13 cellular contexts compared by ENCODE assay signal in the genomic region with DNA sequence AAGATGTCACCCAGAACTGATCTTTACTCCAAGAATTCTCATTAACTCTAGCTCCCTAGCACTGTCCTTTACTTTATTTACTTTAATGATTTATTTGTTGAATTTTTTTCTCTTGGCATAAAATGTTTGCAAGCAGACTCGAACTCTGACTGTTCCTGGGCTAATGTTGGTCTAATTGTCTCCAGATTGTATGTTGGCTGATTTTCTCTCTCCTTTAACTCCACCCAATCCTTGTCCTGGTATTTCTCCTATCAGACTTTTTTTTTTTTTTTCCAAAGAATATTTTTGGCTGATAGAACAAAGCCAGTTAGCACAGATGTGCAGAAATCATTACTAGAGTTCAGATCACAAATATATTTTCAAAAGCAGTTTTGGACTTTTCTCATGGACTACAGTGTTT.
"Had no signal": no experiment of that assay in that cellular context is flagged by ENCODE, and none has a peak within 500 bp of the region (broad histone marks: within the 10 kb centered on the region; RNA-seq: fewer than 3 reads in every experiment).

No MANE protein-coding gene starts in this region.

- H3K27me3 ChIP-seq: gastrocnemius medialis, hepatocyte, stomach had no signal

- H3K4me2 ChIP-seq: hepatocyte had no signal

- H2AFZ ChIP-seq: hepatocyte had no signal

- H3K4me1 ChIP-seq: gastrocnemius medialis, stomach had no signal

- ATAC-seq: activated T-helper 17 cell treated with anti-CD3 and anti-CD28 coated beads, Interleukin-2, amount 50 U/mL, for 72 hours; effector memory CD8-positive, alpha-beta T cell; gastrocnemius medialis had no signal

- H3K27ac ChIP-seq: gastrocnemius medialis, hepatocyte, left ventricle myocardium inferior, stomach, thoracic aorta had no signal

- DNase-seq: activated B cell treated with CpG ODN at 0.5 μM for 24 hours; activated CD4-positive, alpha-beta T cell treated with anti-CD3 and anti-CD28 coated beads, Interleukin-2, amount 10 ng/mL, durations not matched to agents 24 days and 14 days; activated naive CD4-positive, alpha-beta T cell treated with anti-CD3 and anti-CD28 coated beads, Interleukin-2, amount 50 U/mL, for 16 hours; effector memory CD8-positive, alpha-beta T cell; gastrocnemius medialis; kidney; left ventricle myocardium inferior; mesendoderm; stimulated activated CD4-positive, alpha-beta T cell treated with anti-CD3 and anti-CD28 coated beads, Interleukin-4, amount 100 ng/mL, for 4 hours; stomach had no signal

- H3K4me3 ChIP-seq: gastrocnemius medialis, hepatocyte, left ventricle myocardium inferior, stomach, thoracic aorta had no signal

- H3K79me2 ChIP-seq: hepatocyte had no signal

- H3K9me3 ChIP-seq: gastrocnemius medialis, left ventricle myocardium inferior, stomach, thoracic aorta had no signal

- FAIRE-seq: kidney had no signal
